ENCODE assay signal across 8 cellular contexts in the genomic region with DNA sequence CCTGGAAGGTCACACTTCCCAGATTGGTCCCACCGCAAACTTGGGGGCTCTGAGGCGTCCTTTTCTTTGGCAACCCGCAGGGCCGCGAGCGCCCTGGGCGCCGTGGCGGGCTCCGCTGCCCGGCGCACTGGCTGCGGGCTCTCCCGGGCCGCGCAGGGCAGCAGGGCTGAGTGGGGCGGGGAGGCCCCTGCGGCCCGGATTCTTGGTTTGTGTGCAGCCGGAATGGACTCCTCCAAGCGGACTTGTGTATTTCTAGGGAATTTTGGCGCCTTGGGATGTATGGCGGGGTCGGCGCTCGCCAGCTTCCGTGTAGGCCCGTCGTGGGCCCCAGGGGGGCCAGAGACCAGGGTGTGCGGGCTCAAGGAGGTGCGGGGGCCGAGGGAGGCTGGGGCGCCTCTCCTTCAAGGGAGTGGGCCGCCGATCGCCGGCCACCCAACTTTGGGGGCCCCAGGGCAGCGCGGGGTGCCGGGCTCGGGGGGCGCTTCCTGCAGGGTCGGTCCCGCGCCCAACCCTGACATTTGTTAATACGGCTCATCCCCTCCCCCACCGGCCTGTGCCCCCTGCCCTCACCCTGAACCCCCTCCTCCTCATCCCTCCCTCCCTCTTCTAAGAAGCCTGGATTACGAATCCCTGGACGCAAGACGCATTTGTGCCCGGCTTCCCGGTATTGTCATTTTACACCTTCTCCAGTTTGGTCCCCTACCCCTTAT. TPM values are rescaled to one million over a fixed set of nuclear protein-coding genes. Genes with fewer than 3 reads are reported as not detected.
A peak's percentile ranks its signal among the peaks of the same experiment; 100 is the strongest.
DNase-seq lines count a peak whose midpoint lies in the region; ATAC-seq lines count a peak whose summit lies in the region.

No MANE protein-coding gene starts in this region.

- no peaks in the 10 kb centered on the region for H3K9me3 ChIP-seq in iPS-18c (ENCODE audit: control insufficient read depth, insufficient read depth, low read length)

- peaks cover 17% of the 10 kb centered on the region for H3K4me1 Mint-ChIP-seq in activated CD4-positive, alpha-beta T cell treated with anti-CD3 and anti-CD28 coated beads, Interleukin-2, amount 10 ng/mL, durations not matched to agents 7 days and 5 days
- H3K4me1 Mint-ChIP-seq in stimulated activated memory B cell treated with anti-CD40 and anti-IgM and Interleukin-4, amounts not matched to agents 10 μg/mL and 1 μg/mL and 100 μg/mL, for 72 hours: peaks cover 33% of the 10 kb centered on the region

- peaks cover 86% of the 10 kb centered on the region for H3K27me3 Mint-ChIP-seq in activated CD4-positive, alpha-beta T cell treated with anti-CD3 and anti-CD28 coated beads, Interleukin-2, amount 10 ng/mL, durations not matched to agents 7 days and 5 days
- H3K27me3 Mint-ChIP-seq in stimulated activated memory B cell treated with anti-CD40 and anti-IgM and Interleukin-4, amounts not matched to agents 10 μg/mL and 1 μg/mL and 100 μg/mL, for 72 hours: peaks cover 93% of the 10 kb centered on the region

- no peak overlapping the region for H3K27ac Mint-ChIP-seq in activated CD4-positive, alpha-beta T cell treated with anti-CD3 and anti-CD28 coated beads, Interleukin-2, amount 10 ng/mL, durations not matched to agents 7 days and 5 days
- peak overlapping the region; percentile 57 for H3K27ac Mint-ChIP-seq in stimulated activated memory B cell treated with anti-CD40 and anti-IgM and Interleukin-4, amounts not matched to agents 10 μg/mL and 1 μg/mL and 100 μg/mL, for 72 hours

- ATAC-seq in stimulated activated memory B cell treated with anti-CD40 and anti-IgM and Interleukin-4, amounts not matched to agents 10 μg/mL and 1 μg/mL and 100 μg/mL, for 72 hours: no peak
- no peak for ATAC-seq in HG02610 (IDR thresholded peaks at IDR 0.05; ENCODE audit: unreplicated experiment)

- CTCF ChIA-PET in activated CD4-positive, alpha-beta T cell treated with anti-CD3 and anti-CD28 coated beads, Interleukin-2, amount 10 ng/mL, durations not matched to agents 7 days and 5 days (lab: Charles Lee): no interaction called here

- H3K9me3 Mint-ChIP-seq in activated CD4-positive, alpha-beta T cell treated with anti-CD3 and anti-CD28 coated beads, Interleukin-2, amount 10 ng/mL, durations not matched to agents 7 days and 5 days: no peaks in the 10 kb centered on the region
- H3K9me3 Mint-ChIP-seq in stimulated activated memory B cell treated with anti-CD40 and anti-IgM and Interleukin-4, amounts not matched to agents 10 μg/mL and 1 μg/mL and 100 μg/mL, for 72 hours: no peaks in the 10 kb centered on the region

- peaks cover 1% of the 10 kb centered on the region for H3K36me3 Mint-ChIP-seq in activated CD4-positive, alpha-beta T cell treated with anti-CD3 and anti-CD28 coated beads, Interleukin-2, amount 10 ng/mL, durations not matched to agents 7 days and 5 days (ENCODE audit: low read depth)
- no peaks in the 10 kb centered on the region for H3K36me3 Mint-ChIP-seq in stimulated activated memory B cell treated with anti-CD40 and anti-IgM and Interleukin-4, amounts not matched to agents 10 μg/mL and 1 μg/mL and 100 μg/mL, for 72 hours

- peak overlapping the region; percentile 78 for H3K27ac ChIP-seq in angular gyrus (ENCODE audit: low read depth, low read length)

- peak overlapping the region; percentile 83 for H3K4me3 ChIP-seq in iPS-18c (ENCODE audit: insufficient read depth, low read depth, low read length)

- no peak for DNase-seq in activated CD4-positive, alpha-beta T cell treated with anti-CD3 and anti-CD28 coated beads, Interleukin-2, amount 10 ng/mL, durations not matched to agents 7 days and 5 days
- DNase-seq in activated CD4-positive, alpha-beta T cell treated with anti-CD3 and anti-CD28 coated beads, Interleukin-2, amount 50 U/mL, for 1 hour: no peak
- no peak for DNase-seq in NCI-H1048 (lab: John Stamatoyannopoulos, UW)
- DNase-seq in midbrain (lab: John Stamatoyannopoulos, UW): no peak

- H3K4me3 Mint-ChIP-seq in activated CD4-positive, alpha-beta T cell treated with anti-CD3 and anti-CD28 coated beads, Interleukin-2, amount 10 ng/mL, durations not matched to agents 7 days and 5 days: peak overlapping the region; percentile 80
- H3K4me3 Mint-ChIP-seq in stimulated activated memory B cell treated with anti-CD40 and anti-IgM and Interleukin-4, amounts not matched to agents 10 μg/mL and 1 μg/mL and 100 μg/mL, for 72 hours: peak overlapping the region; percentile 87

- POLR2A ChIA-PET in activated CD4-positive, alpha-beta T cell treated with anti-CD3 and anti-CD28 coated beads, Interleukin-2, amount 10 ng/mL, durations not matched to agents 7 days and 5 days (lab: Charles Lee): no interaction called here

RNA-seq across cellular contexts. Expression of a gene that starts 2.4 kb away (rescaled TPM):
- under 1 TPM; 0.60 to 0.81 TPM for total RNA-seq in activated CD4-positive, alpha-beta T cell treated with anti-CD3 and anti-CD28 coated beads, Interleukin-2, amount 10 ng/mL, durations not matched to agents 7 days and 5 days
